ENCODE assay signal across 1 cellular context in the genomic region with DNA sequence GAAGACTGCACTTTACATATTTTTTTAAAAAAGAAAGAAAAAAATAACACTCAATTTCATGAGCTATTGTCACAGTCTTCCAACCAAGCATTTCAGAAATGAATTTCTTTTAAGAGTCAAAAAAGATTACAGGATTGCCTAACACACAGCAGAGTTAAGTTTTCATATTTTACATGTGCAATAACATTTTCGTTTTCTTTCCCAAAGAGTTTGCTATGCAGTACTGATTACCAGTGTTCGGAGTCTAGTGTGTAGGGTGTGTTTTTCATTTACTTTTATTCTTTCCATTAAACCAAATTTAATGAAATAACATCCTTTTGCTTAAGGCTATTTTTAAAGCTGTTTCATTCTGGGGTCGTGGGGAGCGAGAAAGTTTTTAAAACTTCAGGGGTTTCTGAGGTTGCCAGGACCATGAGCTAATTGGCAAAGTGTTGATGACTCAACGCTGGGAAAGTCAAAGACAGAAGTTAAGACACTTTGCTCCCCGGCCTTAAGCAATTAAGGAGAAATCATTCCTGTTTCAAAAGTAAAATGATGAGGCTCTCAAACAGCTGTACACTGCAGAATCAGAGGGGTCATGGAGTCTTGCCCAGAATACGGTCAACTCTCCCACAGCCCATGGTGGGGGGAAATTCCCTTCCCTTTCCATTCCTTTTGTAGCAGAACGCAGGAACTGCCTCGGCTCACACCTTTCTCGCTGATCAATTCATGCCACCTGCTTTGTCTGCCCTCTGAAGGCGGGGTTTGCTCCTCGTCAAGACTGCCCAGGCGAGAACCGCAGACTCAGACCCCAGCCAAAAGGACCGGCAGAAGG.
A peak's percentile ranks its signal among the peaks of the same experiment; 100 is the strongest.
TF ChIP-seq lines count a peak whose summit lies in the region.

No MANE protein-coding gene starts in this region.

TF ChIP-seq in HEK293, 187 proteins besides CTCF, POLR2A, EP300 and RAD21 (continued from another document):
- TF ChIP-seq, protein P1, sequence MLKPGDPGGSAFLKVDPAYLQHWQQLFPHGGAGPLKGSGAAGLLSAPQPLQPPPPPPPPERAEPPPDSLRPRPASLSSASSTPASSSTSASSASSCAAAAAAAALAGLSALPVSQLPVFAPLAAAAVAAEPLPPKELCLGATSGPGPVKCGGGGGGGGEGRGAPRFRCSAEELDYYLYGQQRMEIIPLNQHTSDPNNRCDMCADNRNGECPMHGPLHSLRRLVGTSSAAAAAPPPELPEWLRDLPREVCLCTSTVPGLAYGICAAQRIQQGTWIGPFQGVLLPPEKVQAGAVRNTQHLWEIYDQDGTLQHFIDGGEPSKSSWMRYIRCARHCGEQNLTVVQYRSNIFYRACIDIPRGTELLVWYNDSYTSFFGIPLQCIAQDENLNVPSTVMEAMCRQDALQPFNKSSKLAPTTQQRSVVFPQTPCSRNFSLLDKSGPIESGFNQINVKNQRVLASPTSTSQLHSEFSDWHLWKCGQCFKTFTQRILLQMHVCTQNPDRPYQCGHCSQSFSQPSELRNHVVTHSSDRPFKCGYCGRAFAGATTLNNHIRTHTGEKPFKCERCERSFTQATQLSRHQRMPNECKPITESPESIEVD (tag by site-specific recombination; IDR thresholded peaks at IDR 0.05), result 0 out of 2 replicates have a peak, but pooled peaks have one; percentile 16
- no peak for TF ChIP-seq SP7 (tag by site-specific recombination; IDR thresholded peaks at IDR 0.05)
- TF ChIP-seq KLF7 (tag by site-specific recombination; IDR thresholded peaks at IDR 0.05; ENCODE audit: borderline replicate concordance), result no peak
- TF ChIP-seq, protein P2, sequence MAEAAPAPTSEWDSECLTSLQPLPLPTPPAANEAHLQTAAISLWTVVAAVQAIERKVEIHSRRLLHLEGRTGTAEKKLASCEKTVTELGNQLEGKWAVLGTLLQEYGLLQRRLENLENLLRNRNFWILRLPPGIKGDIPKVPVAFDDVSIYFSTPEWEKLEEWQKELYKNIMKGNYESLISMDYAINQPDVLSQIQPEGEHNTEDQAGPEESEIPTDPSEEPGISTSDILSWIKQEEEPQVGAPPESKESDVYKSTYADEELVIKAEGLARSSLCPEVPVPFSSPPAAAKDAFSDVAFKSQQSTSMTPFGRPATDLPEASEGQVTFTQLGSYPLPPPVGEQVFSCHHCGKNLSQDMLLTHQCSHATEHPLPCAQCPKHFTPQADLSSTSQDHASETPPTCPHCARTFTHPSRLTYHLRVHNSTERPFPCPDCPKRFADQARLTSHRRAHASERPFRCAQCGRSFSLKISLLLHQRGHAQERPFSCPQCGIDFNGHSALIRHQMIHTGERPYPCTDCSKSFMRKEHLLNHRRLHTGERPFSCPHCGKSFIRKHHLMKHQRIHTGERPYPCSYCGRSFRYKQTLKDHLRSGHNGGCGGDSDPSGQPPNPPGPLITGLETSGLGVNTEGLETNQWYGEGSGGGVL (tag by site-specific recombination; IDR thresholded peaks at IDR 0.05), result no peak
- no peak for TF ChIP-seq ZNF24 (tag by site-specific recombination; IDR thresholded peaks at IDR 0.05)
